Comparison of ENCODE assay signal across 8 cellular contexts in the genomic region with DNA sequence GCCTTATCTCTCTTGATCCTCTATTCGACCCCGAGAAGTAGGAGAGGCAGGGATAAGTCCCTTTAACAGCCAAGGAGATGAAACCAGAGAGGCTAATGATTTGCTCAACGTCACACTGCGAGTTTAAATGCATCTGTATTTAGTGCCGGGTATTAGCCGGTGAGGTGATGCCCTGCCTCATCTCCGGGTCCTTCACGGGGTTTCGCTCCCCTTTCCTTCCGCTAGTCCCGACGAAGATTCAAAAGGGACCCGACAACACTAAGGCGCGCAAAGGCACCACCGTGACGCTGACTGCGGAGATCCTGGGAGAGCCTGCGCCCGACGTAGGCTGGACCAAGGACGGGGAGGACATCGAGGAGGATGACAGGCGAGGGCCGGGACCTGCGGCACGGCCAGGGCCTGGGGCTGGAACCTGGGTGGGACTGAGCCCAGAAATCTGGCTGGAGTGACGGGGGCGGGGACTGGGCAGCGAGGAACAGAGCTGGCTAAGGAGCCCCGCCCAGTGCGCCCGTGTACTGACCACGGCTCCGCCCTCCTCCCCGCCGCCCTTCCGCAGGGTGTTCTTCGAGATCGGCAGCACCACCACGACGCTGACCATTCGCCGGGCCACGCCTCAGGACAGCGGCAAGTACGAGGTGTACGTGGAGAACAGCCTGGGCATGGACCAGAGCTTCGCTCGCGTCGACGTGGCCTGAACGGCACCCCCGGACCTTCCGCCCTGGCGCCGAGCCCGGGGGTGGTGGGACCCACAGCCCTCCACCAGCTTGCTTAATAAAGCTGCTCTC. TPM values are rescaled to one million over a fixed set of nuclear protein-coding genes. Genes with fewer than 3 reads are reported as not detected.
DNase-seq lines count a peak whose midpoint lies in the region; ATAC-seq and TF ChIP-seq lines count a peak whose summit lies in the region.

No MANE protein-coding gene starts in this region.

- H3K9me3 ChIP-seq in HCT116 (ENCODE audit: control insufficient read depth in 1 of 2, insufficient read depth in 1 of 2, low read depth in 1 of 2, low read length in 2 of 2) (no peaks in the 10 kb centered on the region), osteoblast (ENCODE audit: low read depth, low read length) (no peaks in the 10 kb centered on the region)

- no peaks in the 10 kb centered on the region for H3K9me2 ChIP-seq in HCT116 (ENCODE audit: insufficient read depth)

- H3K79me2 ChIP-seq in HCT116 (ENCODE audit: insufficient read depth, low read length) (peaks cover 14% of the 10 kb centered on the region), osteoblast (ENCODE audit: insufficient read depth, low read length) (peaks cover 30% of the 10 kb centered on the region)

- H3K4me2 ChIP-seq in HCT116 (ENCODE audit: low read length), result peak overlapping the region; percentile 99
- peak overlapping the region; percentile 91 for H3K4me2 ChIP-seq in osteoblast (ENCODE audit: insufficient read depth, low read length)

- in situ Hi-C loops in KBM-7 (cut with MboI; ENCODE audit: low pct_unique_long_range_greater_than_20kb, low sequenced_read_pairs), result no loop called here

- H3K27me3 ChIP-seq in HCT116 (ENCODE audit: insufficient read depth, low read length) (no peaks in the 10 kb centered on the region), osteoblast (ENCODE audit: insufficient read depth, low read length) (peaks cover 8% of the 10 kb centered on the region)

- H2AFZ ChIP-seq in HCT116 (ENCODE audit: low read depth, low read length, poor library complexity, severe bottlenecking) (no peak overlapping the region), osteoblast (ENCODE audit: low read length) (peak overlapping the region; percentile 91)

- CTCF ChIA-PET in HCT116 (lab: Charles Lee), result interaction anchor here (1.0 to 5.2 kb wide), 14 partner anchors 9 to 495 kb away, joined by 3 to 56 read pairs (median 6); no protein-coding TSS in a partner anchor

- DNase-seq in ELR (ENCODE audit: low read depth) (peak; percentile 90), HCT116 (ENCODE audit: low read depth, low spot score) (peak; percentile 56), NCI-H748 (lab: John Stamatoyannopoulos, UW; ENCODE audit: unreplicated experiment) (peak; percentile 74), Right ventricle myocardium inferior (ENCODE audit: missing footprints) (peak; percentile 98), osteoblast (ENCODE audit: insufficient read length, low spot score, missing footprints) (peak; percentile 100), KBM-7 (no peak)
- DNase-seq in activated naive CD8-positive, alpha-beta T cell treated with anti-CD3 and anti-CD28 coated beads for 36 hours, result peak; percentile 22

- TF ChIP-seq POLR2A in HCT116 (IDR thresholded peaks at IDR 0.05; ENCODE audit: borderline replicate concordance, extremely low read depth, insufficient read depth, insufficient read length), result peak; percentile 8

- peaks cover 31% of the 10 kb centered on the region for H3K4me1 Mint-ChIP-seq in activated naive CD8-positive, alpha-beta T cell treated with anti-CD3 and anti-CD28 coated beads for 36 hours

- H3K27ac ChIP-seq in HCT116 (ENCODE audit: low read depth, low read length), result peak overlapping the region; percentile 98
- peak overlapping the region; percentile 89 for H3K27ac ChIP-seq in osteoblast (ENCODE audit: low read depth, low read length)

- H3K4me3 ChIP-seq in HCT116 (replicated peaks in 1 of 2; ENCODE audit: low read depth in 1 of 2, low read length in 2 of 2), result peak overlapping the region; percentile 75 to 91
- H3K4me3 ChIP-seq in osteoblast (ENCODE audit: insufficient read depth, low read length), result peak overlapping the region; percentile 89

- no peak for TF ChIP-seq RAD21 in HCT116 (IDR thresholded peaks at IDR 0.05; ENCODE audit: low read depth)

- RAD21 ChIA-PET in HCT116 (lab: Charles Lee; ENCODE audit: low non-redundant PET in 1 of 2, low total read pairs in 2 of 2, uncharacterized antibody in 2 of 2, unreplicated experiment in 2 of 2), result interaction anchor here in 1 of 2 experiments (0.9 kb wide), 1 partner anchor 26 kb away, joined by 3 read pairs; no protein-coding TSS in a partner anchor

- H3K36me3 Mint-ChIP-seq in activated naive CD8-positive, alpha-beta T cell treated with anti-CD3 and anti-CD28 coated beads for 36 hours, result peaks cover 8% of the 10 kb centered on the region

- BruUV-seq in HCT116 (replicated peaks; lab: Mats Ljungman, UMichigan), result no TSS peak

- POLR2A ChIA-PET in HCT116 (lab: Charles Lee), result interaction anchor here (1.0 to 2.8 kb wide), 14 partner anchors 10 to 192 kb away, joined by 3 to 18 read pairs (median 6); partner anchors contain the start of genes ASIC4 and DNPEP

- peaks cover 57% of the 10 kb centered on the region for H3K27me3 Mint-ChIP-seq in activated naive CD8-positive, alpha-beta T cell treated with anti-CD3 and anti-CD28 coated beads for 36 hours

- H3K36me3 ChIP-seq in HCT116 (ENCODE audit: control insufficient read depth in 1 of 2, insufficient read depth in 2 of 2, low read length in 2 of 2), result no peaks in the 10 kb centered on the region
- H3K36me3 ChIP-seq in osteoblast (ENCODE audit: insufficient read depth, low read length), result peaks cover 13% of the 10 kb centered on the region

- ATAC-seq in HCT116 (peak; percentile 69), Right ventricle myocardium inferior (peak; percentile 89), GM21423 (IDR thresholded peaks at IDR 0.05; ENCODE audit: unreplicated experiment) (no peak)

- H3K4me1 ChIP-seq in HCT116 (ENCODE audit: control insufficient read depth in 1 of 2, insufficient read depth in 2 of 2, low read length in 2 of 2), result peaks cover 24 to 54% of the 10 kb centered on the region in 2 experiments
- peaks cover 34% of the 10 kb centered on the region for H3K4me1 ChIP-seq in osteoblast (ENCODE audit: insufficient read depth, low read length)

- H4K20me1 ChIP-seq in HCT116 (ENCODE audit: insufficient read depth), result no peaks in the 10 kb centered on the region
- H4K20me1 ChIP-seq in osteoblast (ENCODE audit: insufficient read depth, low read length), result peaks cover 15% of the 10 kb centered on the region

- H3K27ac Mint-ChIP-seq in activated naive CD8-positive, alpha-beta T cell treated with anti-CD3 and anti-CD28 coated beads for 36 hours, result no peak overlapping the region

- peak overlapping the region; percentile 94 for H3K4me3 Mint-ChIP-seq in activated naive CD8-positive, alpha-beta T cell treated with anti-CD3 and anti-CD28 coated beads for 36 hours

- intact Hi-C loops in HCT116 (cut with micrococcal nuclease) (loop anchor here (2.0 kb wide), 1 partner anchor 191 kb away; no protein-coding TSS in a partner anchor), Right ventricle myocardium inferior (cut with DNase I) (loop anchor here (1.0 to 2.0 kb wide), 3 partner anchors 31 to 100 kb away; partner anchors contain the start of gene STK11IP)

- H3K9ac ChIP-seq in HCT116 (ENCODE audit: low read length), result peak overlapping the region; percentile 80

- TF ChIP-seq CTCF in HCT116 (IDR thresholded peaks at IDR 0.05 in 2 of 3, conservative IDR thresholded peaks at IDR 0.05 in 1 of 3; ENCODE audit: borderline replicate concordance in 1 of 3, insufficient read depth in 1 of 3, low read depth in 2 of 3, low read length in 2 of 3), result no peak
- no peak for TF ChIP-seq CTCF in osteoblast (IDR thresholded peaks at IDR 0.05; ENCODE audit: extremely low read depth, low read depth, low read length)

- no peaks in the 10 kb centered on the region for H3K9me3 Mint-ChIP-seq in activated naive CD8-positive, alpha-beta T cell treated with anti-CD3 and anti-CD28 coated beads for 36 hours

TF ChIP-seq in HCT116, 20 proteins besides CTCF, POLR2A, EP300 and RAD21:
- TF ChIP-seq YY1 (IDR thresholded peaks at IDR 0.05; ENCODE audit: extremely low read depth, insufficient replicate concordance, low read depth, low read length) (no peak), ZFX (IDR thresholded peaks at IDR 0.05) (0 out of 2 replicates have a peak, but pooled peaks have one; percentile 22), EZH2 (IDR thresholded peaks at IDR 0.05) (no peak), POLR2AphosphoS5 (IDR thresholded peaks at IDR 0.05; ENCODE audit: low read depth, low read length) (peak; percentile 74), ELF1 (IDR thresholded peaks at IDR 0.05; ENCODE audit: borderline replicate concordance, low read depth) (no peak), EGR1 (IDR thresholded peaks at IDR 0.05; ENCODE audit: low read depth) (no peak), JUND (IDR thresholded peaks at IDR 0.05) (no peak), SIN3A (IDR thresholded peaks at IDR 0.05; ENCODE audit: low read depth) (no peak), CEBPB (IDR thresholded peaks at IDR 0.05; ENCODE audit: low read depth) (no peak)
- TF ChIP-seq, protein P1, sequence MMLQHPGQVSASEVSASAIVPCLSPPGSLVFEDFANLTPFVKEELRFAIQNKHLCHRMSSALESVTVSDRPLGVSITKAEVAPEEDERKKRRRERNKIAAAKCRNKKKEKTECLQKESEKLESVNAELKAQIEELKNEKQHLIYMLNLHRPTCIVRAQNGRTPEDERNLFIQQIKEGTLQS (IDR thresholded peaks at IDR 0.05), result no peak
TF ChIP-seq in HCT116: peak in this region for 2.

RNA-seq across cellular contexts. Expression of gene GMPPA, which starts 1.0 kb away (rescaled TPM):
- total RNA-seq in HCT116 (2021; ENCODE audit: unreplicated experiment) (71.8 TPM), Right ventricle myocardium inferior (22.9 TPM), osteoblast (46.0 and 46.3 TPM in 2 replicates)
- polyA plus RNA-seq in HCT116 (2012), result 78.5 and 89.8 TPM in 2 replicates
- 10 to 100 TPM; 29.1 to 31.5 TPM for total RNA-seq in activated naive CD8-positive, alpha-beta T cell treated with anti-CD3 and anti-CD28 coated beads for 36 hours

RNA-seq across cellular contexts. Expression of gene ASIC4, which starts 16.6 kb away (rescaled TPM):
- total RNA-seq in HCT116 (2021; ENCODE audit: unreplicated experiment) (2.1 TPM), Right ventricle myocardium inferior (not detected), osteoblast (under 0.01 TPM in 1 of 2 replicates, not detected in the other)
- 1.3 and 1.9 TPM in 2 replicates for polyA plus RNA-seq in HCT116 (2012)
- total RNA-seq in activated naive CD8-positive, alpha-beta T cell treated with anti-CD3 and anti-CD28 coated beads for 36 hours, result not detected

RNA-seq across cellular contexts. Expression of gene CHPF, which starts 45.9 kb away (rescaled TPM):
- total RNA-seq in HCT116 (2021; ENCODE audit: unreplicated experiment), result 228 TPM
- polyA plus RNA-seq in HCT116 (2012), result 315 and 347 TPM in 2 replicates
- total RNA-seq in activated naive CD8-positive, alpha-beta T cell treated with anti-CD3 and anti-CD28 coated beads for 36 hours, result 10 to 100 TPM; 21.9 to 23.9 TPM
- total RNA-seq in Right ventricle myocardium inferior, result 92.2 TPM
- total RNA-seq in osteoblast, result 192 and 221 TPM in 2 replicates

RNA-seq across cellular contexts. Expression of gene TMEM198, which starts 46.1 kb away (rescaled TPM):
- total RNA-seq in HCT116 (2021; ENCODE audit: unreplicated experiment) (2.1 TPM), Right ventricle myocardium inferior (2.7 TPM), osteoblast (1.1 and 1.5 TPM in 2 replicates)
- 1.9 and 2.0 TPM in 2 replicates for polyA plus RNA-seq in HCT116 (2012)
- total RNA-seq in activated naive CD8-positive, alpha-beta T cell treated with anti-CD3 and anti-CD28 coated beads for 36 hours, result 1 to 10 TPM; 3.5 to 4.2 TPM
